16 cellular contexts compared by ENCODE assay signal in genomic region chr5:134007581-134008256, GRCh38. TPM values are rescaled to one million over a fixed set of nuclear protein-coding genes. Genes with fewer than 3 reads are reported as not detected.
DNase-seq lines count a peak whose midpoint lies in the region; TF ChIP-seq lines count a peak whose summit lies in the region.
"Had no signal": no experiment of that assay in that cellular context is flagged by ENCODE, and none has a peak within 500 bp of the region (broad histone marks: within the 10 kb centered on the region; RNA-seq: fewer than 3 reads in every experiment).

No MANE protein-coding gene starts in this region.

- no peak overlapping the region for H3K27ac Mint-ChIP-seq in osteocyte (ENCODE audit: unreplicated experiment)

- no peak for TF ChIP-seq CTCF in choroid plexus epithelial cell (conservative IDR thresholded peaks at IDR 0.05; ENCODE audit: low read depth, low read length)
- TF ChIP-seq CTCF in osteocyte (IDR thresholded peaks at IDR 0.05) = no peak
- no peak for TF ChIP-seq CTCF in uterus (IDR thresholded peaks at IDR 0.05)

- no peaks in the 10 kb centered on the region for H3K27me3 ChIP-seq in uterus
- H3K27me3 ChIP-seq: ovary, testis had no signal

- H3K4me3 ChIP-seq in choroid plexus epithelial cell (ENCODE audit: low read depth, low read length) (no peak overlapping the region), uterus (no peak overlapping the region)
- H3K4me3 ChIP-seq: ovary, testis had no signal

- no peak for TF ChIP-seq POLR2A in uterus (IDR thresholded peaks at IDR 0.05)

- DNase-seq in DMS 273 (lab: John Stamatoyannopoulos, UW; ENCODE audit: unreplicated experiment) = peak; percentile 69
- no peak for DNase-seq in DMS 273 treated with DMSO at 0.1 percent for 48 hours (lab: John Stamatoyannopoulos, UW)
- peak; percentile 47 for DNase-seq in NCI-H226
- peak; percentile 39 for DNase-seq in choroid plexus epithelial cell (ENCODE audit: low read depth)
- DNase-seq in osteocyte (ENCODE audit: extremely low spot score, unreplicated experiment) = no peak
- no peak for DNase-seq in NCI-H2107 treated with DMSO at 0.1 percent for 48 hours (lab: John Stamatoyannopoulos, UW; ENCODE audit: unreplicated experiment)
- no peak for DNase-seq in uterus
- DNase-seq in epidermal melanocyte (ENCODE audit: insufficient read length, low spot score) = no peak
- DNase-seq: 8988T; activated naive CD4-positive, alpha-beta T cell; mammary epithelial cell; MV-4-11; NCI-H510A treated with DMSO at 0.1 percent for 48 hours; testis had no signal

- peaks cover 18% of the 10 kb centered on the region for H3K4me1 Mint-ChIP-seq in osteocyte (ENCODE audit: unreplicated experiment)

- H3K27ac ChIP-seq in uterus = no peak overlapping the region
- H3K27ac ChIP-seq: ovary, testis had no signal

- H3K36me3 Mint-ChIP-seq in osteocyte (ENCODE audit: unreplicated experiment) = no peaks in the 10 kb centered on the region

- intact Hi-C loops in uterus (cut with DNase I; ENCODE audit: low total_unique reads) = no loop called here

- H3K9me3 ChIP-seq in uterus = no peaks in the 10 kb centered on the region
- H3K9me3 ChIP-seq: ovary, testis had no signal

- H3K9me3 Mint-ChIP-seq in osteocyte (ENCODE audit: unreplicated experiment) = no peaks in the 10 kb centered on the region
- H3K9me3 Mint-ChIP-seq: central memory CD8-positive, alpha-beta T cell had no signal

- peaks cover 4% of the 10 kb centered on the region for H3K27me3 Mint-ChIP-seq in osteocyte (ENCODE audit: unreplicated experiment)

- peaks cover 0 to 8% of the 10 kb centered on the region in 2 donors for H3K4me1 ChIP-seq in uterus

- no peaks in the 10 kb centered on the region for H3K36me3 ChIP-seq in uterus
- H3K36me3 ChIP-seq: ovary had no signal

- peak overlapping the region; percentile 22 for H3K4me3 Mint-ChIP-seq in osteocyte (ENCODE audit: unreplicated experiment)
- H3K4me3 Mint-ChIP-seq: central memory CD8-positive, alpha-beta T cell had no signal

RNA-seq across cellular contexts. Expression of gene VDAC1, which starts 2.9 kb away (rescaled TPM):
- total RNA-seq in osteocyte (115 and 119 TPM in 2 replicates), uterus (100 to 1,000 TPM in 1 of 4 donors, 10 to 100 TPM in 3; 19.4 to 112 (median 79.8) TPM)

RNA-seq across cellular contexts. Expression of gene C5orf15, which starts 39.3 kb away (rescaled TPM):
- total RNA-seq in osteocyte = 58.9 and 62.6 TPM in 2 replicates
- total RNA-seq in uterus = 10 to 100 TPM; 10.5 to 98.9 (median 27.5) TPM

Comparison
In these comparisons a context has a peak if more than half of its experiments do, and no peak if none do; other contexts are left out.
1. DNase-seq: peak in DMS 273 (single experiment), NCI-H226 (single experiment) and choroid plexus epithelial cell (single experiment); none in DMS 273 treated with DMSO at 0.1 percent for 48 hours (single experiment), osteocyte (single experiment), NCI-H2107 treated with DMSO at 0.1 percent for 48 hours (single experiment), uterus (0 of 2) and epidermal melanocyte (single experiment).